In the genomic region with DNA sequence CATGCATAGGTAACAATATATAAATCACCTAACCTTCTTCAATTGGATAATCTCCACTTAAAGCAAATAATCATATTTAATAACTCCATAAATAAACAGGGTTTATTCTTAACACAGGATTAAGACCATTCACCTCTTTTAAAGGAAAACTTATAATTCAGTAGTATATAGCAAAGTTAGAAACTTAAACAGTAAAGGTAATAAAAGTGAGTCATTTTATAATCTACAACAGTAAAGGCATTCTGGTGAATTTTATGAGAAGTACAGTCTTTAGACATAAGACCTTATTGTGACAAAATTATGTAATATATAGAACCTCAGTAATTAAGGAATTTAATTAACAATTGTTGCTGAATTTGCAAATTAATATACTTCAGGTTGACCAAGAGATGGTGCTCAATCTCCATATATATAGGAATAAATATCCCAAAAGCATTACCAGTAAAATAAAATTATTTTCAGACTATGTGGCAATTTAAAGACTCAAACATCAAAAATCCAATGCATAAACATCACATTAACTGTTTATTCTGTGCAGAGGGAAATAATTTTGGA, we compare ENCODE assay signal across 22 cellular contexts.
"Had no signal": no experiment of that assay in that cellular context is flagged by ENCODE, and none has a peak within 500 bp of the region (broad histone marks: within the 10 kb centered on the region; RNA-seq: fewer than 3 reads in every experiment).

No MANE protein-coding gene starts in this region.

- DNase-seq: dermis blood vessel endothelial cell; erythroblast; foreskin melanocyte; head of caudate nucleus; kidney glomerular epithelial cell; mammary epithelial cell; naive thymus-derived CD8-positive, alpha-beta T cell; psoas muscle; retina; right lobe of liver; spleen; stimulated activated CD4-positive, alpha-beta T cell treated with anti-CD3 and anti-CD28 coated beads, Interleukin-15, amount 100 ng/mL, for 24 hours; stimulated activated CD4-positive, alpha-beta T cell treated with anti-CD3 and anti-CD28 coated beads, Interleukin-1b, Interleukin-23, amount 100 ng/mL, for 48 hours; stimulated activated CD4-positive, alpha-beta T cell treated with anti-CD3 and anti-CD28 coated beads, Interleukin-4, amount 100 ng/mL, for 24 hours; tibial artery; upper lobe of right lung had no signal

- H3K27ac ChIP-seq: hepatocyte, neutrophil, psoas muscle, right lobe of liver, tibial artery, upper lobe of right lung, vagina had no signal

- H3K36me3 ChIP-seq: neutrophil, spleen, tibial artery, upper lobe of right lung, vagina had no signal

- H3K4me3 Mint-ChIP-seq: naive thymus-derived CD8-positive, alpha-beta T cell; stimulated activated memory B cell treated with anti-CD40 and anti-IgM and Interleukin-4, amounts not matched to agents 10 μg/mL and 1 μg/mL and 100 μg/mL, for 72 hours; stimulated activated naive CD8-positive, alpha-beta T cell treated with anti-CD3 and anti-CD28 coated beads, Interleukin-15, Interleukin-2, amounts not matched to agents 100 ng/mL and 50 ng/mL, for 24 hours had no signal

- H3K27ac Mint-ChIP-seq: naive thymus-derived CD8-positive, alpha-beta T cell; stimulated activated memory B cell treated with anti-CD40 and anti-IgM and Interleukin-4, amounts not matched to agents 10 μg/mL and 1 μg/mL and 100 μg/mL, for 72 hours; stimulated activated naive CD8-positive, alpha-beta T cell treated with anti-CD3 and anti-CD28 coated beads, Interleukin-15, Interleukin-2, amounts not matched to agents 100 ng/mL and 50 ng/mL, for 24 hours had no signal

- H2AFZ ChIP-seq: hepatocyte had no signal

- H3K9me3 ChIP-seq: neutrophil, psoas muscle, right lobe of liver, spleen, tibial artery, upper lobe of right lung, vagina had no signal

- H3K79me2 ChIP-seq: hepatocyte had no signal

- H3K27me3 Mint-ChIP-seq: naive thymus-derived CD8-positive, alpha-beta T cell; stimulated activated memory B cell treated with anti-CD40 and anti-IgM and Interleukin-4, amounts not matched to agents 10 μg/mL and 1 μg/mL and 100 μg/mL, for 72 hours; stimulated activated naive CD8-positive, alpha-beta T cell treated with anti-CD3 and anti-CD28 coated beads, Interleukin-15, Interleukin-2, amounts not matched to agents 100 ng/mL and 50 ng/mL, for 24 hours had no signal

- H3K4me3 ChIP-seq: hepatocyte, psoas muscle, right lobe of liver, spleen, tibial artery, upper lobe of right lung, vagina had no signal

- ATAC-seq: left lobe of liver; naive thymus-derived CD8-positive, alpha-beta T cell; psoas muscle; right lobe of liver; stimulated activated memory B cell treated with anti-CD40 and anti-IgM and Interleukin-4, amounts not matched to agents 10 μg/mL and 1 μg/mL and 100 μg/mL, for 72 hours; upper lobe of right lung had no signal

- H3K4me1 ChIP-seq: right lobe of liver, tibial artery, upper lobe of right lung, vagina had no signal

- H3K4me2 ChIP-seq: hepatocyte had no signal

- H3K9me3 Mint-ChIP-seq: stimulated activated naive CD8-positive, alpha-beta T cell treated with anti-CD3 and anti-CD28 coated beads, Interleukin-15, Interleukin-2, amounts not matched to agents 100 ng/mL and 50 ng/mL, for 24 hours had no signal

- H3K27me3 ChIP-seq: hepatocyte, neutrophil, right lobe of liver, spleen, tibial artery, upper lobe of right lung, vagina had no signal
